In genomic region chr14:22895402-22895801, GRCh38 we compare ENCODE assay signal across 24 cellular contexts. TPM values are rescaled to one million over a fixed set of nuclear protein-coding genes. Genes with fewer than 3 reads are reported as not detected.
"Had no signal": no experiment of that assay in that cellular context is flagged by ENCODE, and none has a peak within 500 bp of the region (broad histone marks: within the 10 kb centered on the region; RNA-seq: fewer than 3 reads in every experiment).

No MANE protein-coding gene starts in this region.

- H3K36me3 Mint-ChIP-seq: mesothelial cell of epicardium had no signal

- H3K9me3 ChIP-seq: colonic mucosa, esophagus muscularis mucosa, gastroesophageal sphincter, heart left ventricle, left lung, lower lobe of right lung, mucosa of descending colon had no signal

- H3K9me3 Mint-ChIP-seq: dendritic cell treated with granulocyte-macrophage colony-stimulating factor and Interleukin-4, amounts not matched to agents 40 ng/mL and 50 ng/mL, for 4 days; effector memory CD8-positive, alpha-beta T cell; endodermal cell; mesothelial cell of epicardium; naive B cell had no signal

- H3K27ac Mint-ChIP-seq: dendritic cell treated with granulocyte-macrophage colony-stimulating factor and Interleukin-4, amounts not matched to agents 40 ng/mL and 50 ng/mL, for 4 days; effector memory CD8-positive, alpha-beta T cell; endodermal cell; mesothelial cell of epicardium had no signal

- DNase-seq: colonic mucosa; cortex of kidney; effector CD8-positive, alpha-beta T cell; effector memory CD8-positive, alpha-beta T cell; endodermal cell; foreskin keratinocyte; heart left ventricle; hippocampal formation; left cardiac atrium; left lung; left ventricle myocardium superior; lower lobe of right lung; mesenchymal stem cell; mucosa of descending colon; naive B cell had no signal

- H3K4me1 ChIP-seq: colonic mucosa, lower lobe of right lung had no signal

- H3K4me3 ChIP-seq: colonic mucosa, esophagus muscularis mucosa, gastroesophageal sphincter, heart left ventricle, left lung, lower lobe of right lung, mucosa of descending colon had no signal

- ATAC-seq: effector memory CD8-positive, alpha-beta T cell; foreskin keratinocyte; gastroesophageal sphincter; heart left ventricle; left cardiac atrium; left lung; left ventricle myocardium superior; lower lobe of right lung; mucosa of descending colon had no signal

- H3K4me3 Mint-ChIP-seq: dendritic cell treated with granulocyte-macrophage colony-stimulating factor and Interleukin-4, amounts not matched to agents 40 ng/mL and 50 ng/mL, for 4 days; effector memory CD8-positive, alpha-beta T cell; endodermal cell; mesothelial cell of epicardium; naive B cell had no signal

- FAIRE-seq: endometrium, frontal cortex, islet of Langerhans, keratinocyte had no signal

- H3K27ac ChIP-seq: colonic mucosa, esophagus muscularis mucosa, foreskin keratinocyte, gastroesophageal sphincter, heart left ventricle, left lung, lower lobe of right lung had no signal

- H3K27me3 ChIP-seq: colonic mucosa, esophagus muscularis mucosa, foreskin keratinocyte, gastroesophageal sphincter, heart left ventricle, left lung had no signal

- H3K27me3 Mint-ChIP-seq: dendritic cell treated with granulocyte-macrophage colony-stimulating factor and Interleukin-4, amounts not matched to agents 40 ng/mL and 50 ng/mL, for 4 days; effector memory CD8-positive, alpha-beta T cell; naive B cell had no signal

- H3K36me3 ChIP-seq: colonic mucosa had no signal

RNA-seq across cellular contexts. Expression of gene REM2, which starts 12.4 kb away (rescaled TPM):
- total RNA-seq: dermis microvascular lymphatic vessel endothelial cell, left ventricle myocardium superior had no signal
